In genomic region chr4:144666539-144667175, GRCh38 we compare ENCODE assay signal across 15 cellular contexts. TPM values are rescaled to one million over a fixed set of nuclear protein-coding genes. Genes with fewer than 3 reads are reported as not detected.
DNase-seq lines count a peak whose midpoint lies in the region; ATAC-seq, FAIRE-seq and TF ChIP-seq lines count a peak whose summit lies in the region.
"Had no signal": no experiment of that assay in that cellular context is flagged by ENCODE, and none has a peak within 500 bp of the region (broad histone marks: within the 10 kb centered on the region; RNA-seq: fewer than 3 reads in every experiment).

No MANE protein-coding gene starts in this region.

- TF ChIP-seq POLR2A in A549 (IDR thresholded peaks at IDR 0.05; ENCODE audit: low read length), result no peak
- TF ChIP-seq POLR2A in transverse colon (IDR thresholded peaks at IDR 0.05), result no peak

- intact Hi-C loops in transverse colon (cut with DNase I; ENCODE audit: low total_unique reads), result no loop called here

- in situ Hi-C loops in brain microvascular endothelial cell (cut with HindIII; ENCODE audit: low pct_ligation_motif_present, low sequenced_read_pairs), result no loop called here
- in situ Hi-C loops in transverse colon (cut with MboI; ENCODE audit: low pct_ligation_motif_present in 1 of 4, low pct_unique_long_range_greater_than_20kb in 1 of 4, low sequenced_read_pairs in 3 of 4), result no loop called here

- no peaks in the 10 kb centered on the region for H3K36me3 Mint-ChIP-seq in HFFc6 (ENCODE audit: low read depth)

- H3K4me3 ChIP-seq in A549 (no peak overlapping the region), brain microvascular endothelial cell (ENCODE audit: low read depth, low read length) (no peak overlapping the region), transverse colon (no peak overlapping the region)
- H3K4me3 ChIP-seq: heart left ventricle, spleen, thyroid gland had no signal

- H3K27ac Mint-ChIP-seq in HFFc6, result no peak overlapping the region

- no peaks in the 10 kb centered on the region; the same call in 1 of the 2 replicates for H3K27me3 Mint-ChIP-seq in HFFc6 (ENCODE audit: insufficient read depth)

- H3K4me1 ChIP-seq in A549 (peaks cover 14% of the 10 kb centered on the region), transverse colon (peaks cover 0 to 5% (median 0%) of the 10 kb centered on the region in 4 donors)
- H3K4me1 ChIP-seq: heart left ventricle, spleen, thyroid gland had no signal

- DNase-seq in A549 (ENCODE audit: low read depth in 1 of 2, low spot score in 1 of 2) (no peak), HFFc6 (peak; percentile 59), brain microvascular endothelial cell (peak; percentile 39), kidney glomerular epithelial cell (lab: John Stamatoyannopoulos, UW) (peak; percentile 30), NCI-H69 (lab: John Stamatoyannopoulos, UW) (no peak), transverse colon (no peak), HEK293T (ENCODE audit: extremely low spot score) (no peak)
- DNase-seq: activated CD4-positive, CD25-positive, alpha-beta regulatory T cell treated with anti-CD3 and anti-CD28 coated beads, Interleukin-2, amount 50 U/mL, for 72 hours; heart left ventricle; spleen; thyroid gland had no signal

- H3K4me3 Mint-ChIP-seq in HFFc6, result no peak overlapping the region

- H3K27ac ChIP-seq in A549, result peak overlapping the region; percentile 25 to 46
- H3K27ac ChIP-seq in brain microvascular endothelial cell, result peak overlapping the region; percentile 14
- H3K27ac ChIP-seq in transverse colon, result no peak overlapping the region
- H3K27ac ChIP-seq: heart left ventricle, HL-60, spleen, thyroid gland had no signal

- H3K27me3 ChIP-seq in brain microvascular endothelial cell (replicated peaks) (no peaks in the 10 kb centered on the region), transverse colon (no peaks in the 10 kb centered on the region)
- H3K27me3 ChIP-seq: heart left ventricle, spleen, thyroid gland had no signal

- no peak for TF ChIP-seq RAD21 in A549 (conservative IDR thresholded peaks at IDR 0.05 in 1 of 2, IDR thresholded peaks at IDR 0.05 in 1 of 2)

- TF ChIP-seq EP300 in A549 (IDR thresholded peaks at IDR 0.05) (no peak), transverse colon (IDR thresholded peaks at IDR 0.05; ENCODE audit: low read depth) (no peak)

- WGBS in A549 (ENCODE audit: missing lambda C conversion rate), result 90% methylated on average over 2 of the region's 2 CpGs
- WGBS in transverse colon (ENCODE audit: low coverage in 1 of 2), 2 donors, result 81 to 100% methylated on average over 1 to 2 of the region's 2 CpGs

- POLR2A ChIA-PET in A549 (lab: Yijun Ruan, JAX), result no interaction called here
- POLR2A ChIA-PET in HEK293T (lab: Yijun Ruan, JAX), result no interaction called here

- CTCF ChIA-PET in A549 (lab: Yijun Ruan, JAX), result no interaction called here
- CTCF ChIA-PET in HEK293T (lab: Yijun Ruan, JAX), result no interaction called here

- ATAC-seq in A549 (no peak; a peak in 1 of 6 replicates), GM18520 (IDR thresholded peaks at IDR 0.05; ENCODE audit: unreplicated experiment) (no peak)
- ATAC-seq: heart left ventricle had no signal

- FAIRE-seq in A549 (lab: Jason Lieb, UNC), result no peak
- FAIRE-seq: A204.1, GM12892 had no signal

- peaks cover 33% of the 10 kb centered on the region for H3K36me3 ChIP-seq in brain microvascular endothelial cell (replicated peaks)
- H3K36me3 ChIP-seq in transverse colon, result no peaks in the 10 kb centered on the region
- H3K36me3 ChIP-seq: heart left ventricle, spleen, thyroid gland had no signal

- H3K4me2 ChIP-seq in A549, result no peak overlapping the region; the same call in 2 of the 3 replicates

- H3K9me3 ChIP-seq in A549 (no peaks in the 10 kb centered on the region), transverse colon (no peaks in the 10 kb centered on the region)
- H3K9me3 ChIP-seq: heart left ventricle, spleen, thyroid gland had no signal

- H3K9me3 Mint-ChIP-seq in HFFc6, result no peaks in the 10 kb centered on the region

- TF ChIP-seq CTCF in A549 (IDR thresholded peaks at IDR 0.05), result no peak
- TF ChIP-seq CTCF in HFFc6 (IDR thresholded peaks at IDR 0.05), result no peak
- no peak for TF ChIP-seq CTCF in brain microvascular endothelial cell (IDR thresholded peaks at IDR 0.05; ENCODE audit: low read depth, low read length, missing control alignments)
- TF ChIP-seq CTCF in transverse colon (IDR thresholded peaks at IDR 0.05), result no peak

- peaks cover 29% of the 10 kb centered on the region for H3K4me1 Mint-ChIP-seq in HFFc6 (ENCODE audit: low read depth)

TF ChIP-seq in A549, 52 proteins besides CTCF, POLR2A, EP300 and RAD21 (continues in another document):
- TF ChIP-seq ZFP36 (IDR thresholded peaks at IDR 0.05; ENCODE audit: borderline replicate concordance, partially characterized antibody), result no peak
- no peak for TF ChIP-seq PHF8 (IDR thresholded peaks at IDR 0.05; ENCODE audit: borderline replicate concordance, low read depth)
- no peak for TF ChIP-seq FOSL2 (IDR thresholded peaks at IDR 0.05)
- no peak for TF ChIP-seq FOSL2 (CRISPR knock-in tag; IDR thresholded peaks at IDR 0.05)
- no peak for TF ChIP-seq USF2 (IDR thresholded peaks at IDR 0.05)
- no peak for TF ChIP-seq CBX2 (IDR thresholded peaks at IDR 0.05; ENCODE audit: borderline replicate concordance, low read depth)
- TF ChIP-seq BCL3 (IDR thresholded peaks at IDR 0.05), result no peak
- no peak for TF ChIP-seq E2F6 (IDR thresholded peaks at IDR 0.05; ENCODE audit: borderline replicate concordance, low read depth)

TF ChIP-seq in HEK293T, 16 proteins besides CTCF, POLR2A, EP300 and RAD21:
- TF ChIP-seq TARDBP (IDR thresholded peaks at IDR 0.05) (no peak), NFRKB (IDR thresholded peaks at IDR 0.05) (no peak), LEF1 (IDR thresholded peaks at IDR 0.05; ENCODE audit: borderline replicate concordance) (no peak), FOXA1 (IDR thresholded peaks at IDR 0.05) (no peak), SUZ12 (IDR thresholded peaks at IDR 0.05) (no peak), L3MBTL2 (conservative IDR thresholded peaks at IDR 0.05) (no peak)

RNA-seq across cellular contexts. Expression of gene HHIP, which starts 20.7 kb away (rescaled TPM):
- 0.93 and 1.6 TPM in 2 replicates for polyA plus RNA-seq in A549 (2011; rRNA removed)
- polyA plus RNA-seq in A549 (2012; cell fraction: cytosol; rRNA removed), result 0.16 and 0.30 TPM in 2 replicates
- 0.26 and 0.40 TPM in 2 replicates for polyA plus RNA-seq in A549 (2012; cell fraction: nucleus; rRNA removed)
- polyA plus RNA-seq in A549 (2017; fragmentation: RNase III; extraction: RNeasy Plus Mini Kit Qiagen cat#74134 plus additional on column Dnase treatment), result 0.45 to 1.2 TPM (median 1.0 TPM) in 3 replicates
- polyA minus RNA-seq in A549 (2011; rRNA and poly(A)+ RNA removed), result 0.29 and 1.8 TPM in 2 replicates
- 1 to 10 TPM in 1 of 6 experiments, under 1 TPM in 5; 0.09 to 1.1 (median 0.42) TPM for total RNA-seq in HFFc6 (2021; fragmentation: NEBNext Ultra II Directional; extraction: Animal tissue kit (Norgen Biotek cat#: 25700))
- 1 to 10 TPM in 3 of 4 donors, under 1 TPM in 1; 0.20 to 5.9 (median 3.3) TPM for total RNA-seq in transverse colon
- total RNA-seq: spleen had no signal
- polyA plus RNA-seq: spleen had no signal

Comparison
In these comparisons a context has a peak if more than half of its experiments do, and no peak if none do; other contexts are left out.
1. DNase-seq: peak in HFFc6 (single experiment), brain microvascular endothelial cell (single experiment) and kidney glomerular epithelial cell (single experiment); none in A549 (0 of 2), NCI-H69 (single experiment), transverse colon (single experiment) and HEK293T (single experiment).
2. H3K27ac ChIP-seq: peak in A549 (2 of 2) and brain microvascular endothelial cell (single experiment); none in transverse colon (0 of 4).